17 cellular contexts compared by ENCODE assay signal in the genomic region with DNA sequence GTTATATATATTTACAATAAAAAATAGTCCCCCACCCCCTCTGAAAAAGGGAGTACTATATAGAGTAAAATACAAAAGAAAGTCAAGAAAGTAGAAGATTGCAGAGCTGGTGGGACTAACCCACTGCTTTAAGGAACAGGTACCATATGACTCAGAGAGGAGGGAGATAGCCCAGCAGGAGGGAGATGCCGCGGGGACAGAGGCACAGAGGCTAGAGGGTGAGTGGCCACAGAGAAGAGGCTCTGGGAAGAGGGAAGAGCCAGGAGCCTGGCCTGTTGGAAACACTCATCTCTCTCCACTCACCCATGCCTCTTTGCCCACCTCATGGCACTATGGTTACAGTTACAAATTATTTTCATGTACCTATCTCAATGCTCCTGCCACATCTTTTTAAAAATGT. TPM values are rescaled to one million over a fixed set of nuclear protein-coding genes. Genes with fewer than 3 reads are reported as not detected.
DNase-seq lines count a peak whose midpoint lies in the region; ATAC-seq and TF ChIP-seq lines count a peak whose summit lies in the region.
"Had no signal": no experiment of that assay in that cellular context is flagged by ENCODE, and none has a peak within 500 bp of the region (broad histone marks: within the 10 kb centered on the region; RNA-seq: fewer than 3 reads in every experiment).

No MANE protein-coding gene starts in this region.

- H3K4me3 Mint-ChIP-seq in CD4-positive, alpha-beta T cell, result no peak overlapping the region
- H3K4me3 Mint-ChIP-seq in activated T-helper 17 cell treated with anti-CD3 and anti-CD28 coated beads, Interleukin-2, amount 50 U/mL, for 72 hours, result no peak overlapping the region
- H3K4me3 Mint-ChIP-seq in stimulated activated naive B cell treated with anti-CD40 and anti-IgM and Interleukin-4, amounts not matched to agents 10 μg/mL and 1 μg/mL and 100 μg/mL, for 72 hours, result no peak overlapping the region

- POLR2A ChIA-PET in CD4-positive, alpha-beta T cell (lab: Charles Lee), result no interaction called here

- H3K27me3 ChIP-seq in CD4-positive, alpha-beta T cell (ENCODE audit: control insufficient read depth, insufficient read depth, low read length), result no peaks in the 10 kb centered on the region
- H3K27me3 ChIP-seq in prostate gland (replicated peaks; ENCODE audit: insufficient read depth), result no peaks in the 10 kb centered on the region
- H3K27me3 ChIP-seq: Peyer's patch had no signal

- H3K4me3 ChIP-seq in prostate gland, result no peak overlapping the region
- H3K4me3 ChIP-seq: Peyer's patch had no signal

- peak overlapping the region; percentile 55 for H3K27ac Mint-ChIP-seq in CD4-positive, alpha-beta T cell
- peak overlapping the region; percentile 29 for H3K27ac Mint-ChIP-seq in activated T-helper 17 cell treated with anti-CD3 and anti-CD28 coated beads, Interleukin-2, amount 50 U/mL, for 72 hours
- peak overlapping the region; percentile 59 for H3K27ac Mint-ChIP-seq in stimulated activated naive B cell treated with anti-CD40 and anti-IgM and Interleukin-4, amounts not matched to agents 10 μg/mL and 1 μg/mL and 100 μg/mL, for 72 hours
- peak overlapping the region in 1 of 2 donors; percentile 90 for H3K27ac Mint-ChIP-seq in activated naive CD4-positive, alpha-beta T cell treated with anti-CD3 and anti-CD28 coated beads, Interleukin-2, amount 50 U/mL, for 72 hours

- no peaks in the 10 kb centered on the region for H3K9me3 ChIP-seq in CD4-positive, alpha-beta T cell (ENCODE audit: control insufficient read depth, low read length)
- H3K9me3 ChIP-seq in prostate gland, result no peaks in the 10 kb centered on the region
- H3K9me3 ChIP-seq: Peyer's patch had no signal

- no peak for DNase-seq in CD4-positive, alpha-beta T cell
- DNase-seq in islet precursor cell, result peak; percentile 49
- no peak for DNase-seq in stimulated activated naive B cell treated with anti-CD40 and anti-IgM and Interleukin-4, amounts not matched to agents 10 μg/mL and 1 μg/mL and 100 μg/mL, for 72 hours
- DNase-seq in SW 1271 (lab: John Stamatoyannopoulos, UW), result no peak
- no peak for DNase-seq in iPS-NIHi7 (ENCODE audit: extremely low spot score)
- DNase-seq in prostate gland (ENCODE audit: low spot score), result no peak
- DNase-seq in activated naive CD4-positive, alpha-beta T cell treated with anti-CD3 and anti-CD28 coated beads, Interleukin-2, amount 50 U/mL, for 72 hours (ENCODE audit: low spot score in 2 of 2), result no peak
- DNase-seq: AML-193, Karpas-422, NCI-H1105 treated with DMSO at 0.1 percent for 48 hours, NCI-H187, NCI-H82, Peyer's patch, Right ventricle myocardium superior had no signal

- CTCF ChIA-PET in CD4-positive, alpha-beta T cell (lab: Charles Lee), result interaction anchor here (1.0 kb wide), 1 partner anchor 37 kb away, joined by 3 read pairs; no protein-coding TSS in a partner anchor

- ATAC-seq in CD4-positive, alpha-beta T cell (ENCODE audit: poor library complexity), result no peak
- no peak for ATAC-seq in activated T-helper 17 cell treated with anti-CD3 and anti-CD28 coated beads, Interleukin-2, amount 50 U/mL, for 72 hours (replicated peaks)
- peak in 1 of 2 donors; percentile 30 for ATAC-seq in stimulated activated naive B cell treated with anti-CD40 and anti-IgM and Interleukin-4, amounts not matched to agents 10 μg/mL and 1 μg/mL and 100 μg/mL, for 72 hours (replicated peaks)
- ATAC-seq in activated naive CD4-positive, alpha-beta T cell treated with anti-CD3 and anti-CD28 coated beads, Interleukin-2, amount 50 U/mL, for 72 hours, result no peak

- TF ChIP-seq CTCF in CD4-positive, alpha-beta T cell (IDR thresholded peaks at IDR 0.05), result no peak
- TF ChIP-seq CTCF in prostate gland (IDR thresholded peaks at IDR 0.05), result no peak

- no peak for TF ChIP-seq POLR2A in prostate gland (IDR thresholded peaks at IDR 0.05)

- H3K27ac ChIP-seq in CD4-positive, alpha-beta T cell (ENCODE audit: low read depth, low read length), result no peak overlapping the region
- no peak overlapping the region for H3K27ac ChIP-seq in prostate gland

- H3K27me3 Mint-ChIP-seq in CD4-positive, alpha-beta T cell, result no peaks in the 10 kb centered on the region
- H3K27me3 Mint-ChIP-seq in activated T-helper 17 cell treated with anti-CD3 and anti-CD28 coated beads, Interleukin-2, amount 50 U/mL, for 72 hours, result no peaks in the 10 kb centered on the region
- H3K27me3 Mint-ChIP-seq in stimulated activated naive B cell treated with anti-CD40 and anti-IgM and Interleukin-4, amounts not matched to agents 10 μg/mL and 1 μg/mL and 100 μg/mL, for 72 hours, result no peaks in the 10 kb centered on the region

- intact Hi-C loops in CD4-positive, alpha-beta T cell (cut with DNase I, micrococcal nuclease), result no loop called here
- intact Hi-C loops in prostate gland (cut with DNase I), result loop anchor here (10.0 kb wide), 2 partner anchors 113 to 217 kb away; no protein-coding TSS in a partner anchor

- WGBS in prostate gland, result 83% methylated on average over 2 of the region's 2 CpGs

- peaks cover 29% of the 10 kb centered on the region for H3K4me1 Mint-ChIP-seq in CD4-positive, alpha-beta T cell (ENCODE audit: low read depth)
- H3K4me1 Mint-ChIP-seq in activated T-helper 17 cell treated with anti-CD3 and anti-CD28 coated beads, Interleukin-2, amount 50 U/mL, for 72 hours, result peaks cover 13% of the 10 kb centered on the region
- peaks cover 37 to 63% of the 10 kb centered on the region in 2 donors for H3K4me1 Mint-ChIP-seq in stimulated activated naive B cell treated with anti-CD40 and anti-IgM and Interleukin-4, amounts not matched to agents 10 μg/mL and 1 μg/mL and 100 μg/mL, for 72 hours

- no peaks in the 10 kb centered on the region for H3K4me1 ChIP-seq in prostate gland (replicated peaks)

- no peaks in the 10 kb centered on the region for H3K36me3 Mint-ChIP-seq in CD4-positive, alpha-beta T cell (ENCODE audit: low read depth)
- no peaks in the 10 kb centered on the region for H3K36me3 Mint-ChIP-seq in activated T-helper 17 cell treated with anti-CD3 and anti-CD28 coated beads, Interleukin-2, amount 50 U/mL, for 72 hours (ENCODE audit: low read depth)
- no peaks in the 10 kb centered on the region for H3K36me3 Mint-ChIP-seq in stimulated activated naive B cell treated with anti-CD40 and anti-IgM and Interleukin-4, amounts not matched to agents 10 μg/mL and 1 μg/mL and 100 μg/mL, for 72 hours
- H3K36me3 Mint-ChIP-seq in activated naive CD4-positive, alpha-beta T cell treated with anti-CD3 and anti-CD28 coated beads, Interleukin-2, amount 50 U/mL, for 72 hours, result peaks cover 0 to 8% of the 10 kb centered on the region in 2 donors

- H3K9me3 Mint-ChIP-seq in CD4-positive, alpha-beta T cell, result no peaks in the 10 kb centered on the region
- no peaks in the 10 kb centered on the region for H3K9me3 Mint-ChIP-seq in activated T-helper 17 cell treated with anti-CD3 and anti-CD28 coated beads, Interleukin-2, amount 50 U/mL, for 72 hours
- H3K9me3 Mint-ChIP-seq in stimulated activated naive B cell treated with anti-CD40 and anti-IgM and Interleukin-4, amounts not matched to agents 10 μg/mL and 1 μg/mL and 100 μg/mL, for 72 hours, result no peaks in the 10 kb centered on the region
- H3K9me3 Mint-ChIP-seq in activated naive CD4-positive, alpha-beta T cell treated with anti-CD3 and anti-CD28 coated beads, Interleukin-2, amount 50 U/mL, for 72 hours, result no peaks in the 10 kb centered on the region

- H3K36me3 ChIP-seq in prostate gland, result no peaks in the 10 kb centered on the region
- H3K36me3 ChIP-seq: Peyer's patch had no signal

RNA-seq across cellular contexts. Expression of a gene that starts 53.6 kb away (rescaled TPM):
- total RNA-seq in CD4-positive, alpha-beta T cell, result not detected
- total RNA-seq in activated T-helper 17 cell treated with anti-CD3 and anti-CD28 coated beads, Interleukin-2, amount 50 U/mL, for 72 hours, result not detected
- total RNA-seq in prostate gland, result 1 to 10 TPM; 2.5 to 9.8 TPM
- not detected for total RNA-seq in activated naive CD4-positive, alpha-beta T cell treated with anti-CD3 and anti-CD28 coated beads, Interleukin-2, amount 50 U/mL, for 72 hours
- total RNA-seq: H4, NCI-H460 had no signal
